Comparison of ENCODE assay signal across 21 cellular contexts in genomic region chr5:83724001-83724400, GRCh38. TPM values are rescaled to one million over a fixed set of nuclear protein-coding genes. Genes with fewer than 3 reads are reported as not detected.
DNase-seq lines count a peak whose midpoint lies in the region; ATAC-seq and TF ChIP-seq lines count a peak whose summit lies in the region.
"Had no signal": no experiment of that assay in that cellular context is flagged by ENCODE, and none has a peak within 500 bp of the region (broad histone marks: within the 10 kb centered on the region; RNA-seq: fewer than 3 reads in every experiment).

No MANE protein-coding gene starts in this region.

- peaks cover 3% of the 10 kb centered on the region for H3K27me3 Mint-ChIP-seq in H9 (ENCODE audit: low read depth)

- no peak overlapping the region for H2BK20ac ChIP-seq in H9 (ENCODE audit: low read depth, low read length, poor library complexity, severe bottlenecking)

- H3K79me2 ChIP-seq in H9 (ENCODE audit: insufficient read depth, low read length): no peaks in the 10 kb centered on the region

- H3K14ac ChIP-seq in H9 (ENCODE audit: insufficient read depth, low read length): no peak overlapping the region

- no peak overlapping the region for H2BK15ac ChIP-seq in H9 (ENCODE audit: low read depth, low read length)

- H2BK12ac ChIP-seq in H9 (ENCODE audit: insufficient read length, low read depth, low read length): no peak overlapping the region

- H3K4me3 ChIP-seq in colonic mucosa: no peak overlapping the region
- no peak overlapping the region for H3K4me3 ChIP-seq in mucosa of descending colon
- H3K4me3 ChIP-seq in thyroid gland (replicated peaks in 1 of 3): no peak overlapping the region
- H3K4me3 ChIP-seq: HAP-1, K562, sigmoid colon had no signal

- H3K4me1 Mint-ChIP-seq in H9: peaks cover 29 to 32% of the 10 kb centered on the region in 2 experiments

- H3K4me1 ChIP-seq in H9 (ENCODE audit: insufficient read depth, low read length): peaks cover 4% of the 10 kb centered on the region
- H3K4me1 ChIP-seq in colonic mucosa: no peaks in the 10 kb centered on the region
- H3K4me1 ChIP-seq in mucosa of descending colon (ENCODE audit: low read depth): no peaks in the 10 kb centered on the region
- H3K4me1 ChIP-seq in thyroid gland: peaks cover 0 to 11% of the 10 kb centered on the region in 2 donors

- no peak overlapping the region for H3K27ac Mint-ChIP-seq in H9
- H3K27ac Mint-ChIP-seq: activated CD8-positive, alpha-beta T cell treated with anti-CD3 and anti-CD28 coated beads, Interleukin-2, amount 10 ng/mL, durations not matched to agents 7 days and 5 days; CD4-positive, CD25-positive, alpha-beta regulatory T cell; mesothelial cell of epicardium had no signal

- ATAC-seq in mucosa of descending colon (peak; percentile 53), omental fat pad (ENCODE audit: low FRiP score) (no peak), GM19328 (IDR thresholded peaks at IDR 0.05; ENCODE audit: unreplicated experiment) (no peak)
- ATAC-seq: activated CD8-positive, alpha-beta T cell treated with anti-CD3 and anti-CD28 coated beads, Interleukin-2, amount 10 ng/mL, durations not matched to agents 7 days and 5 days; K562; left cardiac atrium; Right ventricle myocardium inferior had no signal

- no peak overlapping the region for H2BK5ac ChIP-seq in H9 (ENCODE audit: insufficient read length, low read length)

- DNase-seq in DMS53 treated with DMSO at 0.1 percent for 48 hours (lab: John Stamatoyannopoulos, UW; ENCODE audit: unreplicated experiment) (peak; percentile 10), H9 (no peak), colonic mucosa (peak; percentile 62), mucosa of descending colon (peak in 2 of 3 donors; percentile 28 to 56), thyroid gland (no peak), NCI-H1436 (lab: John Stamatoyannopoulos, UW) (no peak), omental fat pad (ENCODE audit: low spot score) (no peak)
- DNase-seq: activated CD8-positive, alpha-beta T cell treated with anti-CD3 and anti-CD28 coated beads, Interleukin-2, amount 10 ng/mL, durations not matched to agents 7 days and 5 days; activated gamma-delta T cell treated with Interleukin-2 at 50 U/mL for 16 hours; CD4-positive, CD25-positive, alpha-beta regulatory T cell; left cardiac atrium; NCI-H146; NCI-H526; sigmoid colon had no signal

- H3K36me3 ChIP-seq in colonic mucosa (no peaks in the 10 kb centered on the region), mucosa of descending colon (ENCODE audit: low read depth) (no peaks in the 10 kb centered on the region), thyroid gland (no peaks in the 10 kb centered on the region)
- H3K36me3 ChIP-seq: HAP-1, sigmoid colon had no signal

- no peak for TF ChIP-seq POLR2A in thyroid gland (IDR thresholded peaks at IDR 0.05)

- H4K91ac ChIP-seq in H9 (ENCODE audit: insufficient read length, low read depth, low read length): no peak overlapping the region

- H3K9me3 ChIP-seq in H9 (ENCODE audit: control insufficient read depth, low read depth, low read length) (no peaks in the 10 kb centered on the region), colonic mucosa (no peaks in the 10 kb centered on the region), mucosa of descending colon (no peaks in the 10 kb centered on the region), thyroid gland (no peaks in the 10 kb centered on the region)
- H3K9me3 ChIP-seq: HAP-1, sigmoid colon had no signal

- H4K5ac ChIP-seq in H9 (ENCODE audit: insufficient read length, low read depth, low read length): no peak overlapping the region

- H3K27ac ChIP-seq in H9 (ENCODE audit: insufficient read length, low read depth, low read length) (no peak overlapping the region), colonic mucosa (no peak overlapping the region), thyroid gland (no peak overlapping the region)
- H3K27ac ChIP-seq: sigmoid colon had no signal

- intact Hi-C loops in colonic mucosa (cut with DNase I): loop anchor here (5.0 to 10.0 kb wide), 3 partner anchors 201 to 658 kb away; partner anchors contain the start of gene EDIL3
- intact Hi-C loops in mucosa of descending colon (cut with DNase I, micrococcal nuclease): loop anchor here in 1 of 2 donors (10.0 kb wide), 1 partner anchor 191 kb away; no protein-coding TSS in a partner anchor
- intact Hi-C loops in thyroid gland (cut with DNase I): no loop called here

- H3K56ac ChIP-seq in H9 (ENCODE audit: insufficient read length, low read depth, low read length): no peak overlapping the region

- H3K18ac ChIP-seq in H9 (ENCODE audit: insufficient read length, low read depth, low read length): no peak overlapping the region

- H2BK120ac ChIP-seq in H9 (ENCODE audit: low read depth, low read length, poor library complexity, severe bottlenecking): no peak overlapping the region

- no peak overlapping the region for H4K8ac ChIP-seq in H9 (replicated peaks; ENCODE audit: insufficient read length, low read depth, low read length)

- no peak overlapping the region for H3K4ac ChIP-seq in H9 (ENCODE audit: low read depth, low read length)

- H3K4me2 ChIP-seq in H9 (ENCODE audit: insufficient read depth, insufficient read length, low read length): no peak overlapping the region

- H3K23me2 ChIP-seq in H9 (ENCODE audit: insufficient read length, low read depth, low read length, poor library complexity, severe bottlenecking): peaks cover 7% of the 10 kb centered on the region

- peak overlapping the region; percentile 91 for H2AFZ ChIP-seq in H9 (ENCODE audit: low read length)

- peaks cover 0 to 2% of the 10 kb centered on the region in 2 experiments; a peak in 4 of 5 replicates for H3K9me3 Mint-ChIP-seq in H9
- H3K9me3 Mint-ChIP-seq: nephron had no signal

- H3K23ac ChIP-seq in H9 (ENCODE audit: insufficient read length, low read depth, low read length): no peak overlapping the region

- WGBS in H9 (ENCODE audit: extremely low coverage, insufficient read length, low lambda C conversion rate): no CpG with 5 or more reads among the region's 2 CpGs
- 45 to 62% methylated on average over 2 of the region's 2 CpGs for WGBS in thyroid gland, 2 donors

- H3K27me3 ChIP-seq in H9 (ENCODE audit: insufficient read depth, low read length): no peaks in the 10 kb centered on the region
- no peaks in the 10 kb centered on the region for H3K27me3 ChIP-seq in colonic mucosa
- no peaks in the 10 kb centered on the region for H3K27me3 ChIP-seq in thyroid gland

- no peak overlapping the region for H3T11ph ChIP-seq in H9 (ENCODE audit: low read length)

- no peaks in the 10 kb centered on the region for H4K20me1 ChIP-seq in H9 (ENCODE audit: control insufficient read depth, insufficient read depth, insufficient read length)

- no peak overlapping the region for H2AK5ac ChIP-seq in H9 (ENCODE audit: insufficient read length, low read length)

- H3K79me1 ChIP-seq in H9 (ENCODE audit: insufficient read depth, low read depth, low read length, poor library complexity, severe bottlenecking): no peaks in the 10 kb centered on the region

- peaks cover 0 to 5% (median 0%) of the 10 kb centered on the region in 3 experiments; a peak in 1 of 7 replicates for H3K36me3 Mint-ChIP-seq in H9 (ENCODE audit: insufficient read depth in 1 of 3, low read depth in 3 of 3)
- H3K36me3 Mint-ChIP-seq: CD4-positive, CD25-positive, alpha-beta regulatory T cell; mesothelial cell of epicardium had no signal

- no peak overlapping the region for H3K4me3 Mint-ChIP-seq in H9
- H3K4me3 Mint-ChIP-seq: activated CD8-positive, alpha-beta T cell treated with anti-CD3 and anti-CD28 coated beads, Interleukin-2, amount 10 ng/mL, durations not matched to agents 7 days and 5 days; CD4-positive, CD25-positive, alpha-beta regulatory T cell; mesothelial cell of epicardium had no signal

- no peak for TF ChIP-seq CTCF in H9 (conservative IDR thresholded peaks at IDR 0.05)
- no peak for TF ChIP-seq CTCF in colonic mucosa (IDR thresholded peaks at IDR 0.05)
- no peak for TF ChIP-seq CTCF in mucosa of descending colon (IDR thresholded peaks at IDR 0.05)
- TF ChIP-seq CTCF in thyroid gland (IDR thresholded peaks at IDR 0.05): no peak
- TF ChIP-seq CTCF in omental fat pad (IDR thresholded peaks at IDR 0.05): no peak

- H3K9ac ChIP-seq in H9 (ENCODE audit: extremely low read depth, insufficient read length, low read length) (no peak overlapping the region), colonic mucosa (ENCODE audit: low read depth in 2 of 2, low read length in 2 of 2) (no peak overlapping the region)

RNA-seq across cellular contexts. Expression of gene HAPLN1, which starts 3.3 kb away (rescaled TPM):
- total RNA-seq in H9 (2021) (0.22 and 0.72 TPM in 2 replicates), colonic mucosa (1 to 10 TPM; 3.8 to 5.9 TPM), mucosa of descending colon (1 to 10 TPM in 2 of 3 donors, under 1 TPM in 1; 0.93 to 9.6 (median 1.5) TPM), thyroid gland (not detected), omental fat pad (not detected)
- total RNA-seq: activated CD8-positive, alpha-beta T cell treated with anti-CD3 and anti-CD28 coated beads, Interleukin-2, amount 10 ng/mL, durations not matched to agents 7 days and 5 days; CD4-positive, CD25-positive, alpha-beta regulatory T cell; K562; OCI-LY7 had no signal

Comparison
In these comparisons a context has a peak if more than half of its experiments do, and no peak if none do; other contexts are left out.
1. DNase-seq: peak in DMS53 treated with DMSO at 0.1 percent for 48 hours (single experiment), colonic mucosa (single experiment) and mucosa of descending colon (2 of 3); none in H9 (single experiment), thyroid gland (0 of 2), NCI-H1436 (single experiment) and omental fat pad (single experiment).